Comparison of ENCODE assay signal across 4 cellular contexts in genomic region chr16:74353038-74353437, GRCh38. TPM values are rescaled to one million over a fixed set of nuclear protein-coding genes. Genes with fewer than 3 reads are reported as not detected.
"Had no signal": no experiment of that assay in that cellular context is flagged by ENCODE, and none has a peak within 500 bp of the region (broad histone marks: within the 10 kb centered on the region; RNA-seq: fewer than 3 reads in every experiment).

No MANE protein-coding gene starts in this region.

RNA-seq across cellular contexts. Expression of gene NPIPB15, which starts 23.1 kb away (rescaled TPM):
- total RNA-seq: HT-29, RPMI7951, SK-MEL-5 had no signal
- polyA plus RNA-seq: SK-N-SH had no signal
